1 cellular context compared by ENCODE assay signal in the genomic region with DNA sequence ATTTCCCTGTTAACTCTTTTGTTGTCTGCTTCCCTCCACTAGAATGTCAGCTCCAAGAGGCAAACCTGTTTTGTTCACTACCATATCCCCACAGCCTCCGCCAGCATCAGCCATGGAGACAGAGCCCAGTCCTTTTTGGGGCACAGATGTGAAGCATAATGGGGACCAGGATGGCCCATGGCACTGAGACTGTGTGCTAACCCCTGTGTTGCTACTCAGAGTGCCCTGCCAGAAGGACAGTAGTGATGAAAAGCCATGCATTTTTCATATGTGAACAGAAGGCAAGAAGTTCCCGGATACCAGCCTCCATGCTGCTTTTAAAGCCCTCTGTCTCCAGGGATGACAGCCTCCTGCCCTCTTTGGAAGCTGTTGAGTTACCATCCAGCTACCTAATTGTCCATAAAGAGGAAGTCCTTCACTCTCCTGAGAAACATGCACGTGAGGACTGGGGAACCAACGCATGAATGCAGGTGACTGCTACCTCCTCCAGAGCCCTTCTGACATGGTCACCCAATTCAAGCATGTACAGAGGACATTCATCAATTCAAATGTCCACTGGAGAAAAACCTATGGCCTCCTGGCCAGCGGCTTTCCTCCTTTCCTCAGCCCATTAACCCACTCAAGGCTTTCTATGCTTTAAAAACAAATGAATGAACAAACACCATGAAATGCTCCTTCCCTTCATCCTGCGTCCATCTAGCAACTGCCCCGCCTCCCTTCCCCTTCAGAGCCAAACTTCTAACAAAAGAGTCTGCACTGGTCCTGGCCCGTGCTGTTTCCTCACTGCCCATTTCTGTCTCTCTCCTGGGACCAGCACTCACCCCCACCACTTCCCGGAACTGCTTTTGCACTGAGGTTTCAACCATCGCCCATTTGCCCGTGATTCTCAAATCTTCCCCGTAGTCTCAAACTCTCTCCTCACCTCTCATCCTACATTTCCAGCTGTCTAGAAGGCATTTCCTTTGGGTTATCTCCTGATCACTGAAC.
TF ChIP-seq lines count a peak whose summit lies in the region.

No MANE protein-coding gene starts in this region.

TF ChIP-seq in K562, 482 proteins besides CTCF, POLR2A, EP300 and RAD21:
- TF ChIP-seq BHLHE40 (IDR thresholded peaks at IDR 0.05; ENCODE audit: low read length) (peak; percentile 82), ZNF24 (IDR thresholded peaks at IDR 0.05) (0 out of 2 replicates have a peak, but pooled peaks have one; percentile 36), SPI1 (IDR thresholded peaks at IDR 0.05; ENCODE audit: borderline replicate concordance, low read depth, low read length) (peak; percentile 84), GABPA (tag; conservative IDR thresholded peaks at IDR 0.05; ENCODE audit: low read depth) (no peak)
